1 cellular context compared by ENCODE assay signal in genomic region chr15:52010633-52011595, GRCh38.
A peak's percentile ranks its signal among the peaks of the same experiment; 100 is the strongest.
TF ChIP-seq lines count a peak whose summit lies in the region.

No MANE protein-coding gene starts in this region.

TF ChIP-seq in SK-N-SH, 30 proteins besides CTCF, POLR2A, EP300 and RAD21 (continued from another document):
- TF ChIP-seq NRF1 (IDR thresholded peaks at IDR 0.05; ENCODE audit: low read depth, low read length) (no peak), MXI1 (IDR thresholded peaks at IDR 0.05; ENCODE audit: low read depth, low read length) (no peak), GATA2 (CRISPR knock-in tag; IDR thresholded peaks at IDR 0.05) (no peak), YY1 (IDR thresholded peaks at IDR 0.05; ENCODE audit: low read depth) (no peak), NFIC (IDR thresholded peaks at IDR 0.05; ENCODE audit: borderline replicate concordance) (peak; percentile 32; the same call in 1 of the 2 replicates)
